Comparison of ENCODE assay signal across 2 cellular contexts in the genomic region with DNA sequence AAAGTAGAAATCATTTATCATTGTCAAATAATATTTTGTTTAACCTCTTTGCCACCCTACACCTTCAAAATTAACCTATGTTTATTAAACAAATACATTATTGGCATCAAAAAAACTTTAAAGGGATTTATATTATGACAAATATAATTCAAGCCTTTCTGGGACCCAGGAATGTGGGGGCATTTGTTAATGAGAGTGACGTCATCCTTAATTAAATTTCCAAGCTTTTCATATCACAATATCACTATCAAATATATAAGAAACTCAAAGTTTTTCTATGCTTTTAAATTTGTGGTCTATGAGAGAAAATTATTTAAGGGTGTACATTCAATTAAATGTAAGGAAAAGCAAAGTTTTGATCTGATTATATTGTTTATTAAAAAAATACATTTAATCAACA.
TF ChIP-seq lines count a peak whose summit lies in the region.

No MANE protein-coding gene starts in this region.

TF ChIP-seq in HepG2, 621 proteins besides CTCF, POLR2A, EP300 and RAD21 (continued from another document):
- TF ChIP-seq, protein P1, sequence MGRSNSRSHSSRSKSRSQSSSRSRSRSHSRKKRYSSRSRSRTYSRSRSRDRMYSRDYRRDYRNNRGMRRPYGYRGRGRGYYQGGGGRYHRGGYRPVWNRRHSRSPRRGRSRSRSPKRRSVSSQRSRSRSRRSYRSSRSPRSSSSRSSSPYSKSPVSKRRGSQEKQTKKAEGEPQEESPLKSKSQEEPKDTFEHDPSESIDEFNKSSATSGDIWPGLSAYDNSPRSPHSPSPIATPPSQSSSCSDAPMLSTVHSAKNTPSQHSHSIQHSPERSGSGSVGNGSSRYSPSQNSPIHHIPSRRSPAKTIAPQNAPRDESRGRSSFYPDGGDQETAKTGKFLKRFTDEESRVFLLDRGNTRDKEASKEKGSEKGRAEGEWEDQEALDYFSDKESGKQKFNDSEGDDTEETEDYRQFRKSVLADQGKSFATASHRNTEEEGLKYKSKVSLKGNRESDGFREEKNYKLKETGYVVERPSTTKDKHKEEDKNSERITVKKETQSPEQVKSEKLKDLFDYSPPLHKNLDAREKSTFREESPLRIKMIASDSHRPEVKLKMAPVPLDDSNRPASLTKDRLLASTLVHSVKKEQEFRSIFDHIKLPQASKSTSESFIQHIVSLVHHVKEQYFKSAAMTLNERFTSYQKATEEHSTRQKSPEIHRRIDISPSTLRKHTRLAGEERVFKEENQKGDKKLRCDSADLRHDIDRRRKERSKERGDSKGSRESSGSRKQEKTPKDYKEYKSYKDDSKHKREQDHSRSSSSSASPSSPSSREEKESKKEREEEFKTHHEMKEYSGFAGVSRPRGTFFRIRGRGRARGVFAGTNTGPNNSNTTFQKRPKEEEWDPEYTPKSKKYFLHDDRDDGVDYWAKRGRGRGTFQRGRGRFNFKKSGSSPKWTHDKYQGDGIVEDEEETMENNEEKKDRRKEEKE (IDR thresholded peaks at IDR 0.05), result no peak
- TF ChIP-seq RXRA (CRISPR knock-in tag; IDR thresholded peaks at IDR 0.05) (no peak), CREB1 (IDR thresholded peaks at IDR 0.05) (peak; percentile 93), CREB1 (CRISPR knock-in tag; IDR thresholded peaks at IDR 0.05) (no peak), ZNF547 (CRISPR knock-in tag; IDR thresholded peaks at IDR 0.05) (no peak), ZNF709 (CRISPR knock-in tag; IDR thresholded peaks at IDR 0.05) (no peak), MIXL1 (CRISPR knock-in tag; IDR thresholded peaks at IDR 0.05) (no peak), ZNF24 (IDR thresholded peaks at IDR 0.05) (no peak), ATF7 (IDR thresholded peaks at IDR 0.05) (peak; percentile 99), ATF7 (CRISPR knock-in tag; IDR thresholded peaks at IDR 0.05) (no peak)

TF ChIP-seq in K562, 482 proteins besides CTCF, POLR2A, EP300 and RAD21:
- TF ChIP-seq, protein P2, sequence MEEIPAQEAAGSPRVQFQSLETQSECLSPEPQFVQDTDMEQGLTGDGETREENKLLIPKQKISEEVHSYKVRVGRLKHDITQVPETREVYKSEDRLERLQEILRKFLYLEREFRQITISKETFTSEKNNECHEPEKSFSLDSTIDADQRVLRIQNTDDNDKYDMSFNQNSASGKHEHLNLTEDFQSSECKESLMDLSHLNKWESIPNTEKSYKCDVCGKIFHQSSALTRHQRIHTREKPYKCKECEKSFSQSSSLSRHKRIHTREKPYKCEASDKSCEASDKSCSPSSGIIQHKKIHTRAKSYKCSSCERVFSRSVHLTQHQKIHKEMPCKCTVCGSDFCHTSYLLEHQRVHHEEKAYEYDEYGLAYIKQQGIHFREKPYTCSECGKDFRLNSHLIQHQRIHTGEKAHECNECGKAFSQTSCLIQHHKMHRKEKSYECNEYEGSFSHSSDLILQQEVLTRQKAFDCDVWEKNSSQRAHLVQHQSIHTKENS (CRISPR knock-in tag; IDR thresholded peaks at IDR 0.05), result no peak
- no peak for TF ChIP-seq JUND (IDR thresholded peaks at IDR 0.05; ENCODE audit: borderline replicate concordance, low read depth, low read length)
- TF ChIP-seq JUND (tag; IDR thresholded peaks at IDR 0.05; ENCODE audit: borderline replicate concordance, low read depth, low read length), result peak; percentile 22; the same call in 1 of the 3 replicates
- TF ChIP-seq, protein P3, sequence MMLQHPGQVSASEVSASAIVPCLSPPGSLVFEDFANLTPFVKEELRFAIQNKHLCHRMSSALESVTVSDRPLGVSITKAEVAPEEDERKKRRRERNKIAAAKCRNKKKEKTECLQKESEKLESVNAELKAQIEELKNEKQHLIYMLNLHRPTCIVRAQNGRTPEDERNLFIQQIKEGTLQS (IDR thresholded peaks at IDR 0.05), result peak; percentile 67
- TF ChIP-seq, protein P3 (CRISPR knock-in tag; conservative IDR thresholded peaks at IDR 0.05), result no peak
- TF ChIP-seq, protein P4, sequence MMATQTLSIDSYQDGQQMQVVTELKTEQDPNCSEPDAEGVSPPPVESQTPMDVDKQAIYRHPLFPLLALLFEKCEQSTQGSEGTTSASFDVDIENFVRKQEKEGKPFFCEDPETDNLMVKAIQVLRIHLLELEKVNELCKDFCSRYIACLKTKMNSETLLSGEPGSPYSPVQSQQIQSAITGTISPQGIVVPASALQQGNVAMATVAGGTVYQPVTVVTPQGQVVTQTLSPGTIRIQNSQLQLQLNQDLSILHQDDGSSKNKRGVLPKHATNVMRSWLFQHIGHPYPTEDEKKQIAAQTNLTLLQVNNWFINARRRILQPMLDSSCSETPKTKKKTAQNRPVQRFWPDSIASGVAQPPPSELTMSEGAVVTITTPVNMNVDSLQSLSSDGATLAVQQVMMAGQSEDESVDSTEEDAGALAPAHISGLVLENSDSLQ (IDR thresholded peaks at IDR 0.05), result no peak
- no peak for TF ChIP-seq ATF1 (CRISPR knock-in tag; IDR thresholded peaks at IDR 0.05)
- TF ChIP-seq ATF1 (tag; IDR thresholded peaks at IDR 0.05), result peak; percentile 20; the same call in 1 of the 2 replicates
